ENCODE assay signal across 8 cellular contexts in the genomic region with DNA sequence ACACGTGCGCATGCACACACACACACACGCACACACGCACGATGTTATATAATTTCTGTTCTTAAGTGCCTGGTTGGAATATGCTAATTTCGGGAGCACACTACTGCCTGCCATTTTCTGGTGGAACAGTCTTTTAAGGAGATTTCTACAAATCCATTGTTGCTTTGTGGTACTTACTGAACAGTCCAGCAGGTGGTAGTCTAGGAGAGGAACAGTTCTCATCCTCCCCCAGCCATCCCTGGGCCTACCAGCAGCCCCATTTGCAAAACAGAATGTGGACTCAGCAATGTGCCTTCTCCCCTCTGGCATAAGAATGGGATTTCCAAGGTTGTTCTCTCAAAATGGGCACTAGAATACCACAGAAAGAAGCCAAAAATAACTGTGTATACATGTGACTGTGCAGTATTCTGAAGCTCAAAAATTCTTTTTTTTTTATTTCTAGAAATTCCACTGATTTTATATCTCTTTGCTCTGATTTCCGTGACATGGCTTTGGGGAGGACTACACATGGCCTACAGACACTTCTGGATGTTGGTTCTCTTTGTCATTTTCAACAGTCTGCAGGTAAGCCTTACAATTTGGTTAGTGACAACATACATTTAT.
A peak's percentile ranks its signal among the peaks of the same experiment; 100 is the strongest.
DNase-seq lines count a peak whose midpoint lies in the region; ATAC-seq, FAIRE-seq and TF ChIP-seq lines count a peak whose summit lies in the region.

No MANE protein-coding gene starts in this region.

- H3K4me3 ChIP-seq in A549: no peak overlapping the region

- FAIRE-seq in A549 (lab: Jason Lieb, UNC): peak; percentile 43

- peak overlapping the region; percentile 32 to 78 for H3K27ac ChIP-seq in A549

- CTCF ChIA-PET in A549 (lab: Yijun Ruan, JAX): interaction anchor here (0.5 to 4.2 kb wide), 18 partner anchors 9 to 286 kb away, joined by 3 to 48 read pairs (median 4); partner anchors contain the start of gene ARRDC3
- CTCF ChIA-PET in T-cell (lab: Charles Lee): interaction anchor here (0.5 to 2.2 kb wide), 5 partner anchors 282 to 692 kb away, joined by 3 to 12 read pairs (median 7); partner anchors contain the start of gene CETN3 (in 1 of the 2)

- DNase-seq in A549 (ENCODE audit: low read depth in 1 of 2, low spot score in 1 of 2): peak; percentile 65 to 88
- DNase-seq in GM13977 (ENCODE audit: low spot score): peak; percentile 39
- peak; percentile 63 for DNase-seq in NCI-H1436 (lab: John Stamatoyannopoulos, UW)
- peak in 31 of 34 experiments; percentile 1 to 58 (median 28) for DNase-seq in T-cell
- DNase-seq in brain pericyte (ENCODE audit: low read depth, low spot score): peak; percentile 27
- DNase-seq in iPS-NIHi11 (ENCODE audit: low spot score): peak; percentile 84
- peak; percentile 63 for DNase-seq in smooth muscle cell of the brain vasculature (ENCODE audit: low read depth, low spot score)

- TF ChIP-seq EP300 in A549 (IDR thresholded peaks at IDR 0.05): no peak

- 20% methylated on average over 7 of the region's 7 CpGs for WGBS in A549 (ENCODE audit: missing lambda C conversion rate)

- no peak overlapping the region for H3K4me3 Mint-ChIP-seq in T-cell

- no peaks in the 10 kb centered on the region for H3K4me1 Mint-ChIP-seq in T-cell

- no peaks in the 10 kb centered on the region for H3K9me3 Mint-ChIP-seq in T-cell

- TF ChIP-seq CTCF in A549 (IDR thresholded peaks at IDR 0.05) (peak; percentile 93), GM13977 (IDR thresholded peaks at IDR 0.05; ENCODE audit: extremely low read depth, insufficient read depth, missing control alignments) (peak; percentile 66)

- H3K4me1 ChIP-seq in A549: peaks cover 8% of the 10 kb centered on the region; the same call in 2 of the 3 replicates

- no peak overlapping the region for H3K27ac Mint-ChIP-seq in T-cell

- peaks cover 8% of the 10 kb centered on the region; the same call in 2 of the 3 replicates for H3K9me3 ChIP-seq in A549

- TF ChIP-seq RAD21 in A549 (conservative IDR thresholded peaks at IDR 0.05 in 1 of 2, IDR thresholded peaks at IDR 0.05 in 1 of 2): peak; percentile 97 to 98

- in situ Hi-C loops in GM13977 (cut with MboI; ENCODE audit: low pct_unique_long_range_greater_than_20kb, low sequenced_read_pairs, unreplicated experiment): loop anchor here (10.0 kb wide), 2 partner anchors 113 to 283 kb away; partner anchors contain the start of gene ARRDC3

- peak; percentile 99 for ATAC-seq in A549
- peak; percentile 97 for ATAC-seq in HG02798 (IDR thresholded peaks at IDR 0.05; ENCODE audit: poor library complexity, unreplicated experiment)
- peak; percentile 62 to 82 (median 66) for ATAC-seq in T-cell (replicated peaks in 1 of 4)

- POLR2A ChIA-PET in A549 (lab: Yijun Ruan, JAX): interaction anchor here (0.6 to 2.5 kb wide), 2 partner anchors 199 to 281 kb away, joined by 3 to 8 read pairs; partner anchors contain the start of gene ARRDC3
- POLR2A ChIA-PET in T-cell (lab: Charles Lee): interaction anchor here in 1 of 2 donors (0.6 kb wide), 1 partner anchor 318 kb away, joined by 3 read pairs; no protein-coding TSS in a partner anchor

- peak overlapping the region; percentile 47 for H3K4me2 ChIP-seq in A549

- H3K36me3 Mint-ChIP-seq in T-cell: no peaks in the 10 kb centered on the region

- H3K27me3 Mint-ChIP-seq in T-cell: peaks cover 6 to 9% of the 10 kb centered on the region in 2 donors

- no peak for TF ChIP-seq POLR2A in A549 (IDR thresholded peaks at IDR 0.05; ENCODE audit: low read length)

TF ChIP-seq in A549, 52 proteins besides CTCF, POLR2A, EP300 and RAD21:
- no peak for TF ChIP-seq FOSB (CRISPR knock-in tag; IDR thresholded peaks at IDR 0.05)
- TF ChIP-seq MAFK (IDR thresholded peaks at IDR 0.05; ENCODE audit: partially characterized antibody): peak; percentile 77
- TF ChIP-seq, protein P1, sequence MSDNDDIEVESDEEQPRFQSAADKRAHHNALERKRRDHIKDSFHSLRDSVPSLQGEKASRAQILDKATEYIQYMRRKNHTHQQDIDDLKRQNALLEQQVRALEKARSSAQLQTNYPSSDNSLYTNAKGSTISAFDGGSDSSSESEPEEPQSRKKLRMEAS (IDR thresholded peaks at IDR 0.05): 0 out of 2 replicates have a peak, but pooled peaks have one; percentile 41
- TF ChIP-seq SMC3 (IDR thresholded peaks at IDR 0.05): peak; percentile 98

Comparison
In these comparisons a context has a peak if more than half of its experiments do, and no peak if none do; other contexts are left out.
1. DNase-seq: peak in every context shown above with its lines; median percentile 84 in iPS-NIHi11; 76 in A549; 63 in NCI-H1436; 63 in smooth muscle cell of the brain vasculature; 39 in GM13977; 28 in T-cell; 27 in brain pericyte.